11 cellular contexts compared by ENCODE assay signal in the genomic region with DNA sequence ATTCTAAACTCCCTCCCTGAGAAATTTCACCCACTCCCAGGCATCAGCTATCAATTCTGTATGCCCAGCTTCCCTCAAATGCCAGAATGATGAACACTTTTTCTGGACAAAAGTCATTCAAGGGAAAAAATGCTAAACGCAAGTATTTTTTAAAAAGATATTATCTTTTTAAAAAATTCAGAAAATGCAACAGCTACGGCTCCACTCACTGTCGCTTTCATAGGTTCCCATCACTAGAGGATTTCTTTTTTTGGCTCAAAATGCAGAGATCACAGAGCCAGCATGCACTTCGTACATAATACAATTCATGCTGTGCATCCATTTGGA. TPM values are rescaled to one million over a fixed set of nuclear protein-coding genes. Genes with fewer than 3 reads are reported as not detected.
DNase-seq lines count a peak whose midpoint lies in the region; ATAC-seq, FAIRE-seq and TF ChIP-seq lines count a peak whose summit lies in the region.
"Had no signal": no experiment of that assay in that cellular context is flagged by ENCODE, and none has a peak within 500 bp of the region (broad histone marks: within the 10 kb centered on the region; RNA-seq: fewer than 3 reads in every experiment).

No MANE protein-coding gene starts in this region.

- no peaks in the 10 kb centered on the region for H3K27me3 ChIP-seq in breast epithelium
- H3K27me3 ChIP-seq in upper lobe of right lung = no peaks in the 10 kb centered on the region

- H3K27ac Mint-ChIP-seq in MCF 10A (ENCODE audit: low read depth, unreplicated experiment) (peak overlapping the region; percentile 26), mesothelial cell of epicardium (peak overlapping the region; percentile 73)
- H3K27ac Mint-ChIP-seq in activated naive CD8-positive, alpha-beta T cell = peak overlapping the region; percentile 83

- no peak for TF ChIP-seq CTCF in MCF 10A (IDR thresholded peaks at IDR 0.05; ENCODE audit: unreplicated experiment)
- no peak for TF ChIP-seq CTCF in breast epithelium (IDR thresholded peaks at IDR 0.05)
- TF ChIP-seq CTCF in mesothelial cell of epicardium (IDR thresholded peaks at IDR 0.05; ENCODE audit: unreplicated experiment) = no peak
- no peak for TF ChIP-seq CTCF in upper lobe of right lung (IDR thresholded peaks at IDR 0.05)

- POLR2A ChIA-PET in MCF 10A (lab: Yijun Ruan, JAX) = interaction anchor here (1.4 kb wide), 1 partner anchor 13 kb away, joined by 4 read pairs; no protein-coding TSS in a partner anchor

- no peaks in the 10 kb centered on the region for H3K9me3 ChIP-seq in breast epithelium
- peaks cover 6% of the 10 kb centered on the region for H3K9me3 ChIP-seq in upper lobe of right lung

- H3K4me3 Mint-ChIP-seq in MCF 10A (ENCODE audit: unreplicated experiment) = no peak overlapping the region
- H3K4me3 Mint-ChIP-seq in activated naive CD8-positive, alpha-beta T cell = peak overlapping the region; percentile 74
- no peak overlapping the region for H3K4me3 Mint-ChIP-seq in mesothelial cell of epicardium

- no peak for FAIRE-seq in GM12891 (lab: Jason Lieb, UNC)

- no peak overlapping the region for H3K27ac ChIP-seq in breast epithelium
- peak overlapping the region; percentile 34 for H3K27ac ChIP-seq in upper lobe of right lung
- H3K27ac ChIP-seq: C4-2B had no signal

- no peak for ATAC-seq in upper lobe of right lung
- no peak for ATAC-seq in HG03457 (IDR thresholded peaks at IDR 0.05; ENCODE audit: unreplicated experiment)

- H3K27me3 Mint-ChIP-seq in MCF 10A (ENCODE audit: insufficient read depth, unreplicated experiment) = no peaks in the 10 kb centered on the region
- no peaks in the 10 kb centered on the region for H3K27me3 Mint-ChIP-seq in activated naive CD8-positive, alpha-beta T cell
- H3K27me3 Mint-ChIP-seq in mesothelial cell of epicardium (ENCODE audit: low read depth) = no peaks in the 10 kb centered on the region

- no peaks in the 10 kb centered on the region for H3K36me3 ChIP-seq in breast epithelium
- H3K36me3 ChIP-seq in upper lobe of right lung = peaks cover 5% of the 10 kb centered on the region

- DNase-seq in MCF 10A (ENCODE audit: unreplicated experiment) (no peak), breast epithelium (ENCODE audit: low spot score in 2 of 2) (no peak), mesothelial cell of epicardium (ENCODE audit: low spot score in 2 of 2, unreplicated experiment in 2 of 2) (no peak), upper lobe of right lung (no peak), CD1c-positive myeloid dendritic cell (ENCODE audit: extremely low spot score) (no peak), GM12891 (ENCODE audit: insufficient read length, low spot score) (no peak)
- DNase-seq: cortex of kidney, NCI-H1417 treated with DMSO at 0.1 percent for 48 hours had no signal

- no peaks in the 10 kb centered on the region for H3K9me3 Mint-ChIP-seq in MCF 10A (ENCODE audit: unreplicated experiment)
- H3K9me3 Mint-ChIP-seq in activated naive CD8-positive, alpha-beta T cell (ENCODE audit: low read depth) = no peaks in the 10 kb centered on the region
- peaks cover 5% of the 10 kb centered on the region for H3K9me3 Mint-ChIP-seq in mesothelial cell of epicardium

- peaks cover 4 to 9% of the 10 kb centered on the region in 2 donors for H3K4me1 ChIP-seq in breast epithelium
- peaks cover 15% of the 10 kb centered on the region for H3K4me1 ChIP-seq in upper lobe of right lung

- intact Hi-C loops in MCF 10A (cut with micrococcal nuclease) = no loop called here
- intact Hi-C loops in breast epithelium (cut with DNase I; ENCODE audit: low total_unique reads) = no loop called here
- intact Hi-C loops in upper lobe of right lung (cut with DNase I) = no loop called here

- no TSS peak for BruUV-seq in MCF 10A (replicated peaks; lab: Mats Ljungman, UMichigan)

- H3K36me3 Mint-ChIP-seq in MCF 10A (ENCODE audit: insufficient read depth, unreplicated experiment) (peaks cover 50% of the 10 kb centered on the region), mesothelial cell of epicardium (peaks cover 21% of the 10 kb centered on the region)
- H3K36me3 Mint-ChIP-seq in activated naive CD8-positive, alpha-beta T cell = peaks cover 4% of the 10 kb centered on the region

- TF ChIP-seq POLR2A in breast epithelium (IDR thresholded peaks at IDR 0.05) (no peak), GM12891 (IDR thresholded peaks at IDR 0.05; ENCODE audit: low read depth, low read length) (no peak)

- peaks cover 12% of the 10 kb centered on the region for H3K4me1 Mint-ChIP-seq in MCF 10A (ENCODE audit: insufficient read depth, unreplicated experiment)
- H3K4me1 Mint-ChIP-seq in activated naive CD8-positive, alpha-beta T cell (ENCODE audit: low read depth) = peaks cover 42% of the 10 kb centered on the region
- H3K4me1 Mint-ChIP-seq in mesothelial cell of epicardium = peaks cover 22% of the 10 kb centered on the region

- CTCF ChIA-PET in MCF 10A (lab: Yijun Ruan, JAX) = interaction anchor here (0.6 to 0.7 kb wide), 2 partner anchors 274 to 1090 kb away, joined by 4 read pairs; no protein-coding TSS in a partner anchor

- no peak overlapping the region for H3K4me3 ChIP-seq in breast epithelium
- H3K4me3 ChIP-seq in upper lobe of right lung = peak overlapping the region; percentile 11

TF ChIP-seq in GM12891, 5 proteins besides CTCF, POLR2A, EP300 and RAD21:
- no peak for TF ChIP-seq SPI1 (IDR thresholded peaks at IDR 0.05; ENCODE audit: low read depth, low read length)
- TF ChIP-seq POU2F2 (IDR thresholded peaks at IDR 0.05; ENCODE audit: low read depth, low read length) = no peak
- TF ChIP-seq POLR2AphosphoS5 (IDR thresholded peaks at IDR 0.05; ENCODE audit: low read depth, low read length) = no peak
- TF ChIP-seq TAF1 (IDR thresholded peaks at IDR 0.05; ENCODE audit: low read depth, low read length) = no peak
- no peak for TF ChIP-seq PAX5 (IDR thresholded peaks at IDR 0.05; ENCODE audit: insufficient read depth, low read length, severe bottlenecking)

RNA-seq across cellular contexts. Expression of gene CAPG, which starts 5.1 kb away (rescaled TPM):
- 173 and 188 TPM in 2 replicates for total RNA-seq in MCF 10A (2022)
- 100 to 1,000 TPM; 102 to 254 (median 109) TPM for total RNA-seq in breast epithelium
- 86.3 to 92.4 TPM (median 89.2 TPM) in 3 replicates for total RNA-seq in mesothelial cell of epicardium
- total RNA-seq in upper lobe of right lung = 419 TPM
- 27.7 TPM for polyA plus RNA-seq in GM12891 (2012; ENCODE audit: low read depth, missing spikeins)

RNA-seq across cellular contexts. Expression of gene SH2D6, which starts 13.5 kb away (rescaled TPM):
- total RNA-seq in MCF 10A (2022) (0.84 and 2.2 TPM in 2 replicates), breast epithelium (not detected), mesothelial cell of epicardium (0.35 to 0.79 TPM (median 0.38 TPM) in 3 replicates), upper lobe of right lung (1.0 TPM)
- 0.17 TPM for polyA plus RNA-seq in GM12891 (2012; ENCODE audit: low read depth, missing spikeins)

RNA-seq across cellular contexts. Expression of gene ELMOD3, which starts 50.5 kb away (rescaled TPM):
- total RNA-seq in MCF 10A (2022) (16.2 and 16.7 TPM in 2 replicates), breast epithelium (100 to 1,000 TPM in 1 of 3 donors, 10 to 100 TPM in 2; 42.9 to 149 (median 47.0) TPM), mesothelial cell of epicardium (23.2 to 25.2 TPM (median 24.5 TPM) in 3 replicates), upper lobe of right lung (22.0 TPM)
- 7.6 TPM for polyA plus RNA-seq in GM12891 (2012; ENCODE audit: low read depth, missing spikeins)

RNA-seq across cellular contexts. Expression of gene RETSAT, which starts 50.7 kb away (rescaled TPM):
- total RNA-seq in MCF 10A (2022) (59.2 and 60.4 TPM in 2 replicates), breast epithelium (100 to 1,000 TPM in 2 of 3 donors, 10 to 100 TPM in 1; 96.4 to 534 (median 101) TPM), mesothelial cell of epicardium (21.5 to 27.4 TPM (median 23.4 TPM) in 3 replicates), upper lobe of right lung (58.1 TPM)
- 12.0 TPM for polyA plus RNA-seq in GM12891 (2012; ENCODE audit: low read depth, missing spikeins)

Comparison
In these comparisons a context has a peak if more than half of its experiments do, and no peak if none do; other contexts are left out.
1. H3K27ac Mint-ChIP-seq: peak in every context shown above with its lines; median percentile 83 in activated naive CD8-positive, alpha-beta T cell; 73 in mesothelial cell of epicardium; 26 in MCF 10A.